8 cellular contexts compared by ENCODE assay signal in the genomic region with DNA sequence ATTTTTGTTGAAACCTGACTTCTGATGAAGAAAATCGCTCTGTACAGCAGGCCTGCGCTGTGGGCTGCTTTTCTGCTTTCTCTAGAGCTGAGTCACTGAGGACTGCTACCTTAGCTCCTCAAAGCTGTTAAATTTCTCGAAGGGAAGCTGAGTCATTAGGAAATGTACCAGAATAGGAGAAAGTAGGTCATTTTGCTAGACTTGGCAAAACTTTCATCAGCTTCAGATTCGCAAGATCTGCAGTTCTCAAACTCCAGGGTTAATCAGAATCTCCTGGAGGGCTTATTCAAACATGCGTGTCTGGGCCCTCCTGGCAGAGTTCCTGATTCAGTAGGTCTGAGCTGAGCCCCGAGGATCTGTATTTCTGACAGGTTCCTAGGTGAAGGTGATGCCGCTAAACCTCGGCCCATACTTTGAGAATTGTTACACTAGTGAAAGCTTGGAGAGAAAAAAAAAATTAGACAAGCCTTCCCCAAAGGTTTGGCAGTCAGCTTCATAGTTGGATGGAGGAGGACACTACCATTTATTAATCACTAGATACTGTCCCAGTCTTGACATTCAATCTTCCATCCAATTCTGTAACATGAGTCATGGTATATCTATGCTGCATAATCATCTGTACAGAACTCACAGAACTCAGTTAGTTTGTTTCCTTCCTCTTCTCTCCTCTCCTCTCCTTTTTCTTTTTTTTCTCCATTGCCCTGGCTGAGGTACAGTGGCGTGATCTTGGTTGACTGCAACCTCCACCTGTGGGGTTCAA.
A peak's percentile ranks its signal among the peaks of the same experiment; 100 is the strongest.
DNase-seq lines count a peak whose midpoint lies in the region; ATAC-seq and TF ChIP-seq lines count a peak whose summit lies in the region.

No MANE protein-coding gene starts in this region.

- intact Hi-C loops in psoas muscle (cut with DNase I): no loop called here

- 50 to 65% (median 51%) methylated on average over 9 of the region's 9 CpGs for WGBS in psoas muscle, 3 donors

- ATAC-seq in psoas muscle: peak; percentile 79 to 91 (median 87)
- ATAC-seq in GM19328 (IDR thresholded peaks at IDR 0.05; ENCODE audit: unreplicated experiment): no peak

- DNase-seq in Daoy (ENCODE audit: low read depth): peak; percentile 76
- peak; percentile 73 for DNase-seq in RWPE1 (ENCODE audit: low spot score)
- peak; percentile 95 for DNase-seq in fibroblast of gingiva (ENCODE audit: low read depth)
- peak; percentile 53 to 68 for DNase-seq in psoas muscle
- no peak for DNase-seq in NCI-H146 (lab: John Stamatoyannopoulos, UW)
- DNase-seq in cortex of kidney (lab: John Stamatoyannopoulos, UW): no peak
- no peak for DNase-seq in NOMO-1 treated with dmso at 0.1 percent for 144 hours (lab: John Stamatoyannopoulos, UW; ENCODE audit: unreplicated experiment)

- no peaks in the 10 kb centered on the region for H3K36me3 ChIP-seq in psoas muscle (ENCODE audit: insufficient read depth in 1 of 2, low read depth in 1 of 2)

- POLR2A ChIA-PET in RWPE1 (lab: Yijun Ruan, JAX; ENCODE audit: low non-redundant PET): no interaction called here

- CTCF ChIA-PET in RWPE1 (lab: Yijun Ruan, JAX): interaction anchor here (0.5 kb wide), 1 partner anchor 615 kb away, joined by 3 read pairs; no protein-coding TSS in a partner anchor

- peak overlapping the region; percentile 11 for H3K4me3 ChIP-seq in psoas muscle

- H3K27ac ChIP-seq in RWPE1: peak overlapping the region; percentile 65
- peak overlapping the region; percentile 67 for H3K27ac ChIP-seq in psoas muscle

- peaks cover 25% of the 10 kb centered on the region for H3K4me1 ChIP-seq in psoas muscle

- no peaks in the 10 kb centered on the region for H3K27me3 ChIP-seq in psoas muscle (ENCODE audit: insufficient read depth in 3 of 3, low read length in 2 of 3)

- H3K9me3 ChIP-seq in psoas muscle: no peaks in the 10 kb centered on the region

- TF ChIP-seq CTCF in RWPE1 (conservative IDR thresholded peaks at IDR 0.05; ENCODE audit: low read depth): no peak
- TF ChIP-seq CTCF in psoas muscle (IDR thresholded peaks at IDR 0.05): no peak

Comparison
In these comparisons a context has a peak if more than half of its experiments do, and no peak if none do; other contexts are left out.
1. DNase-seq: peak in Daoy (single experiment), RWPE1 (single experiment), fibroblast of gingiva (single experiment) and psoas muscle (2 of 2); none in NCI-H146 (single experiment), cortex of kidney (single experiment) and NOMO-1 treated with dmso at 0.1 percent for 144 hours (single experiment).